In genomic region chr2:107635883-107636282, GRCh38 we compare ENCODE assay signal across 14 cellular contexts.
DNase-seq lines count a peak whose midpoint lies in the region; ATAC-seq, FAIRE-seq and TF ChIP-seq lines count a peak whose summit lies in the region.
"Had no signal": no experiment of that assay in that cellular context is flagged by ENCODE, and none has a peak within 500 bp of the region (broad histone marks: within the 10 kb centered on the region; RNA-seq: fewer than 3 reads in every experiment).

No MANE protein-coding gene starts in this region.

- H3K9me3 ChIP-seq in small intestine (ENCODE audit: control insufficient read depth, low read depth), result no peaks in the 10 kb centered on the region
- H3K9me3 ChIP-seq: gastrocnemius medialis had no signal

- in situ Hi-C loops in brain microvascular endothelial cell (cut with HindIII; ENCODE audit: low pct_ligation_motif_present, low sequenced_read_pairs), result no loop called here

- H3K27ac ChIP-seq in brain microvascular endothelial cell (no peak overlapping the region), small intestine (ENCODE audit: low read depth in 1 of 2, low read length in 1 of 2) (no peak overlapping the region)
- H3K27ac ChIP-seq: gastrocnemius medialis had no signal

- no peak for FAIRE-seq in small intestine (lab: Jason Lieb, UNC)
- FAIRE-seq: HepG2 had no signal

- ATAC-seq in GM18858 (IDR thresholded peaks at IDR 0.05; ENCODE audit: unreplicated experiment), result no peak
- ATAC-seq in HG02981 (IDR thresholded peaks at IDR 0.05; ENCODE audit: unreplicated experiment), result no peak
- ATAC-seq: gastrocnemius medialis, HepG2 had no signal

- 69 to 81% (median 73%) methylated on average over 3 of the region's 3 CpGs for WGBS in small intestine, 3 donors

- H3K36me3 ChIP-seq in brain microvascular endothelial cell (replicated peaks) (no peaks in the 10 kb centered on the region), small intestine (ENCODE audit: control insufficient read depth in 2 of 2, insufficient read depth in 2 of 2, low read length in 2 of 2) (no peaks in the 10 kb centered on the region)
- H3K36me3 ChIP-seq: gastrocnemius medialis had no signal

- H3K4me1 ChIP-seq in small intestine (ENCODE audit: control insufficient read depth in 2 of 2, insufficient read depth in 1 of 2, low read depth in 1 of 2, low read length in 1 of 2), result no peaks in the 10 kb centered on the region
- H3K4me1 ChIP-seq: gastrocnemius medialis had no signal

- H3K4me3 ChIP-seq in brain microvascular endothelial cell (ENCODE audit: low read depth, low read length) (no peak overlapping the region), small intestine (ENCODE audit: low read depth in 1 of 2, low read length in 2 of 2) (no peak overlapping the region)
- H3K4me3 ChIP-seq: gastrocnemius medialis had no signal

- H3K27me3 ChIP-seq in brain microvascular endothelial cell (replicated peaks) (no peaks in the 10 kb centered on the region), small intestine (ENCODE audit: control insufficient read depth in 2 of 2, insufficient read depth in 2 of 2, low read length in 2 of 2) (no peaks in the 10 kb centered on the region)
- H3K27me3 ChIP-seq: gastrocnemius medialis had no signal

- TF ChIP-seq CTCF in brain microvascular endothelial cell (IDR thresholded peaks at IDR 0.05; ENCODE audit: low read depth, low read length, missing control alignments), result no peak

- peak; percentile 63 for DNase-seq in EH (ENCODE audit: low read depth)
- DNase-seq in LHCN-M2 (ENCODE audit: low read depth), result peak; percentile 44
- peak; percentile 70 for DNase-seq in brain microvascular endothelial cell
- DNase-seq in iris pigment epithelial cell (ENCODE audit: low read depth), result peak; percentile 92
- DNase-seq in small intestine, result no peak
- DNase-seq in stimulated activated CD4-positive, alpha-beta T cell treated with anti-CD3 and anti-CD28 coated beads, Interleukin-15, amount 100 ng/mL, for 24 hours, result no peak
- DNase-seq: aorta, gastrocnemius medialis, NCI-H2081, NCI-H82, substantia nigra had no signal

Comparison
In these comparisons a context has a peak if more than half of its experiments do, and no peak if none do; other contexts are left out.
1. DNase-seq: peak in EH (single experiment), LHCN-M2 (single experiment), brain microvascular endothelial cell (single experiment) and iris pigment epithelial cell (single experiment); none in small intestine (single experiment) and stimulated activated CD4-positive, alpha-beta T cell treated with anti-CD3 and anti-CD28 coated beads, Interleukin-15, amount 100 ng/mL, for 24 hours (single experiment).